ENCODE assay signal across 21 cellular contexts in the genomic region with DNA sequence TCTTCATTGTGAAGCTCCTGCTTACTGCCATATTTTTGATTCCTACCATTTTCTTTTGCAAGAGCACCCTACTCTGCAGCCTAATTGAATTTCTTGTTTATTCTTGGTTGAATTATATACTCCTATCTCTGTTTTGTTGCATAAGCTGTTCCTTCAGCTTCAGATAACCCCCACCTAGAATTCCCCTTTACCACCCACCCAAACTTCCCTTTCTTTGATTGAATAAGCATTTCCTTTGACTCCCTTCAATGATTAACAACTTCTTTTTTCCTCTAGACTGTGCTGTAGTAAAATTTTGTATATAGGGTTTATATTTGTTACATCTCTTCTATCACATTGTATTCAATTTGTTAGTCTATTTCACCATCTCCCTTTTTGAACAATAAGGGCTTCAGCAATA.
A peak's percentile ranks its signal among the peaks of the same experiment; 100 is the strongest.
DNase-seq lines count a peak whose midpoint lies in the region; ATAC-seq and TF ChIP-seq lines count a peak whose summit lies in the region.
"Had no signal": no experiment of that assay in that cellular context is flagged by ENCODE, and none has a peak within 500 bp of the region (broad histone marks: within the 10 kb centered on the region; RNA-seq: fewer than 3 reads in every experiment).

No MANE protein-coding gene starts in this region.

- TF ChIP-seq CTCF in OCI-LY3 (IDR thresholded peaks at IDR 0.05; ENCODE audit: low read depth, low read length): no peak

- peak; percentile 64 for ATAC-seq in GM18870 (IDR thresholded peaks at IDR 0.05; ENCODE audit: unreplicated experiment)
- peak; percentile 57 for ATAC-seq in GM21737 (IDR thresholded peaks at IDR 0.05; ENCODE audit: unreplicated experiment)
- ATAC-seq in HG02763 (IDR thresholded peaks at IDR 0.05; ENCODE audit: unreplicated experiment): peak; percentile 74
- ATAC-seq: GM23338, PC-3 had no signal

- no peaks in the 10 kb centered on the region for H3K79me2 ChIP-seq in OCI-LY3 (ENCODE audit: low read length)

- H3K9me3 ChIP-seq in OCI-LY3 (ENCODE audit: insufficient read depth, low read length): no peaks in the 10 kb centered on the region; the same call in 1 of the 2 replicates
- H3K9me3 ChIP-seq: HAP-1 had no signal

- peak overlapping the region; percentile 10; the same call in 1 of the 2 replicates for H3K4me3 ChIP-seq in OCI-LY3 (ENCODE audit: low read length)
- H3K4me3 ChIP-seq: GM23338, HAP-1 had no signal

- no peak overlapping the region for H3K9ac ChIP-seq in OCI-LY3 (ENCODE audit: low read length)

- H3K27ac ChIP-seq in OCI-LY3 (ENCODE audit: low read length): no peak overlapping the region; the same call in 1 of the 2 replicates
- H3K27ac ChIP-seq: C4-2B had no signal

- no peaks in the 10 kb centered on the region for H4K20me1 ChIP-seq in OCI-LY3 (ENCODE audit: insufficient read depth, low read length)

- peak overlapping the region; percentile 45 for H3K4me2 ChIP-seq in OCI-LY3 (ENCODE audit: low read length)
- H3K4me2 ChIP-seq: GM23338 had no signal

- DNase-seq in NK-92 treated with Interleukin-12 subunit alpha and Interleukin-12 subunit beta, amount 100 ng/mL, for 24 hours (lab: John Stamatoyannopoulos, UW): no peak
- DNase-seq in T-helper 2 cell (no peak), NCI-H1930 (lab: John Stamatoyannopoulos, UW) (no peak)
- no peak for DNase-seq in stimulated activated CD4-positive, alpha-beta T cell treated with anti-CD3 and anti-CD28 coated beads, Interleukin-4, amount 100 ng/mL, for 4 hours
- DNase-seq: DMS53, GDM1, NCI-H1105, NCI-H146, NCI-H2029 treated with DMSO at 0.1 percent for 48 hours, NCI-H2171, NCI-H524 treated with DMSO at 0.1 percent for 48 hours, NCI-H82, PC-3, Right ventricle myocardium superior had no signal

- H3K4me1 ChIP-seq in OCI-LY3 (ENCODE audit: low read length): peaks cover 20% of the 10 kb centered on the region
- H3K4me1 ChIP-seq: HAP-1 had no signal

- H3K36me3 ChIP-seq in OCI-LY3 (replicated peaks; ENCODE audit: low read depth, low read length): peaks cover 14% of the 10 kb centered on the region
- H3K36me3 ChIP-seq: HAP-1 had no signal

- 0 out of 2 replicates have a peak overlapping the region, but pooled peaks have one; percentile 49 for H2AFZ ChIP-seq in OCI-LY3 (ENCODE audit: low read depth, low read length)
- H2AFZ ChIP-seq: GM23338 had no signal

- H3K27me3 ChIP-seq in OCI-LY3 (ENCODE audit: low read depth, low read length): no peaks in the 10 kb centered on the region
